Comparison of ENCODE assay signal across 2 cellular contexts in the genomic region with DNA sequence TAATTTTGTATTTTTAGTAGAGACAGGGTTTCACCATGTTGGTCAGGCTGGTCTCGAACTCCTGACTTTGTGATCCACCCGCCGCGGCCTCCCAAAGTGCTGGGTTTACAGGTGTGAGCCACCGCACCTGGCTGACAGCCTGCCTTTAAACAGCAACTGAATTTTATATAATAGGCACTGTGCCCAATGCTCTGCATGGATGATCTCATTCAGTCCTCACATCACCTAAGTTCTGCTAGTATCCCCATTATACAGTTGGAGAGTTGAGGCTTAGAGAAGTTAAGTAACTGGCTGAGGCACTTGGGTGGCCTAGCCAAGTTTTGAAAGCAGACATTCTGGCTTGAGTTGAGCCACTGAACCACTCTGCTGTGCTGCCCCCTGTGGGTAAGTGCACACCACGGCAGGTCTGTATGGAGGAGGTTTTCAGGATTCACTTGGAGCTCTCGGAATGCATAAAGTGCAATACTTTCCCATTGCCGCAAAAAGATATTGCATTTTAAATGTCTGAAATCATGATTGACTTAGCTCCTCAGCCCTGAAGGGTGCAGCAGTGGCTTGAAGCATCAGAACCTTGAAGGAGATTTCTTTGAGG.
A peak's percentile ranks its signal among the peaks of the same experiment; 100 is the strongest.
TF ChIP-seq lines count a peak whose summit lies in the region.

No MANE protein-coding gene starts in this region.

TF ChIP-seq in Ishikawa, 13 proteins besides CTCF, POLR2A, EP300 and RAD21:
- TF ChIP-seq, protein P1, sequence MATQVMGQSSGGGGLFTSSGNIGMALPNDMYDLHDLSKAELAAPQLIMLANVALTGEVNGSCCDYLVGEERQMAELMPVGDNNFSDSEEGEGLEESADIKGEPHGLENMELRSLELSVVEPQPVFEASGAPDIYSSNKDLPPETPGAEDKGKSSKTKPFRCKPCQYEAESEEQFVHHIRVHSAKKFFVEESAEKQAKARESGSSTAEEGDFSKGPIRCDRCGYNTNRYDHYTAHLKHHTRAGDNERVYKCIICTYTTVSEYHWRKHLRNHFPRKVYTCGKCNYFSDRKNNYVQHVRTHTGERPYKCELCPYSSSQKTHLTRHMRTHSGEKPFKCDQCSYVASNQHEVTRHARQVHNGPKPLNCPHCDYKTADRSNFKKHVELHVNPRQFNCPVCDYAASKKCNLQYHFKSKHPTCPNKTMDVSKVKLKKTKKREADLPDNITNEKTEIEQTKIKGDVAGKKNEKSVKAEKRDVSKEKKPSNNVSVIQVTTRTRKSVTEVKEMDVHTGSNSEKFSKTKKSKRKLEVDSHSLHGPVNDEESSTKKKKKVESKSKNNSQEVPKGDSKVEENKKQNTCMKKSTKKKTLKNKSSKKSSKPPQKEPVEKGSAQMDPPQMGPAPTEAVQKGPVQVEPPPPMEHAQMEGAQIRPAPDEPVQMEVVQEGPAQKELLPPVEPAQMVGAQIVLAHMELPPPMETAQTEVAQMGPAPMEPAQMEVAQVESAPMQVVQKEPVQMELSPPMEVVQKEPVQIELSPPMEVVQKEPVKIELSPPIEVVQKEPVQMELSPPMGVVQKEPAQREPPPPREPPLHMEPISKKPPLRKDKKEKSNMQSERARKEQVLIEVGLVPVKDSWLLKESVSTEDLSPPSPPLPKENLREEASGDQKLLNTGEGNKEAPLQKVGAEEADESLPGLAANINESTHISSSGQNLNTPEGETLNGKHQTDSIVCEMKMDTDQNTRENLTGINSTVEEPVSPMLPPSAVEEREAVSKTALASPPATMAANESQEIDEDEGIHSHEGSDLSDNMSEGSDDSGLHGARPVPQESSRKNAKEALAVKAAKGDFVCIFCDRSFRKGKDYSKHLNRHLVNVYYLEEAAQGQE (IDR thresholded peaks at IDR 0.05; ENCODE audit: low read depth), result no peak
- TF ChIP-seq TCF12 (IDR thresholded peaks at IDR 0.05; ENCODE audit: low read depth), result no peak
- no peak for TF ChIP-seq EGR1 (IDR thresholded peaks at IDR 0.05)
- TF ChIP-seq, protein P2, sequence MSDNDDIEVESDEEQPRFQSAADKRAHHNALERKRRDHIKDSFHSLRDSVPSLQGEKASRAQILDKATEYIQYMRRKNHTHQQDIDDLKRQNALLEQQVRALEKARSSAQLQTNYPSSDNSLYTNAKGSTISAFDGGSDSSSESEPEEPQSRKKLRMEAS (IDR thresholded peaks at IDR 0.05), result no peak
- no peak for TF ChIP-seq USF1 (IDR thresholded peaks at IDR 0.05)
- TF ChIP-seq CEBPB (IDR thresholded peaks at IDR 0.05), result no peak
- TF ChIP-seq FOXM1 (IDR thresholded peaks at IDR 0.05; ENCODE audit: borderline replicate concordance, low read depth), result no peak

TF ChIP-seq in K562, 482 proteins besides CTCF, POLR2A, EP300 and RAD21 (continued from another document and continues in another):
- TF ChIP-seq, protein P3, sequence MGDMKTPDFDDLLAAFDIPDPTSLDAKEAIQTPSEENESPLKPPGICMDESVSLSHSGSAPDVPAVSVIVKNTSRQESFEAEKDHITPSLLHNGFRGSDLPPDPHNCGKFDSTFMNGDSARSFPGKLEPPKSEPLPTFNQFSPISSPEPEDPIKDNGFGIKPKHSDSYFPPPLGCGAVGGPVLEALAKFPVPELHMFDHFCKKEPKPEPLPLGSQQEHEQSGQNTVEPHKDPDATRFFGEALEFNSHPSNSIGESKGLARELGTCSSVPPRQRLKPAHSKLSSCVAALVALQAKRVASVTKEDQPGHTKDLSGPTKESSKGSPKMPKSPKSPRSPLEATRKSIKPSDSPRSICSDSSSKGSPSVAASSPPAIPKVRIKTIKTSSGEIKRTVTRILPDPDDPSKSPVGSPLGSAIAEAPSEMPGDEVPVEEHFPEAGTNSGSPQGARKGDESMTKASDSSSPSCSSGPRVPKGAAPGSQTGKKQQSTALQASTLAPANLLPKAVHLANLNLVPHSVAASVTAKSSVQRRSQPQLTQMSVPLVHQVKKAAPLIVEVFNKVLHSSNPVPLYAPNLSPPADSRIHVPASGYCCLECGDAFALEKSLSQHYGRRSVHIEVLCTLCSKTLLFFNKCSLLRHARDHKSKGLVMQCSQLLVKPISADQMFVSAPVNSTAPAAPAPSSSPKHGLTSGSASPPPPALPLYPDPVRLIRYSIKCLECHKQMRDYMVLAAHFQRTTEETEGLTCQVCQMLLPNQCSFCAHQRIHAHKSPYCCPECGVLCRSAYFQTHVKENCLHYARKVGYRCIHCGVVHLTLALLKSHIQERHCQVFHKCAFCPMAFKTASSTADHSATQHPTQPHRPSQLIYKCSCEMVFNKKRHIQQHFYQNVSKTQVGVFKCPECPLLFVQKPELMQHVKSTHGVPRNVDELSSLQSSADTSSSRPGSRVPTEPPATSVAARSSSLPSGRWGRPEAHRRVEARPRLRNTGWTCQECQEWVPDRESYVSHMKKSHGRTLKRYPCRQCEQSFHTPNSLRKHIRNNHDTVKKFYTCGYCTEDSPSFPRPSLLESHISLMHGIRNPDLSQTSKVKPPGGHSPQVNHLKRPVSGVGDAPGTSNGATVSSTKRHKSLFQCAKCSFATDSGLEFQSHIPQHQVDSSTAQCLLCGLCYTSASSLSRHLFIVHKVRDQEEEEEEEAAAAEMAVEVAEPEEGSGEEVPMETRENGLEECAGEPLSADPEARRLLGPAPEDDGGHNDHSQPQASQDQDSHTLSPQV (IDR thresholded peaks at IDR 0.05), result no peak
- TF ChIP-seq RBM25 (IDR thresholded peaks at IDR 0.05; ENCODE audit: low read depth, low read length, severe bottlenecking) (no peak), THAP12 (CRISPR knock-in tag; IDR thresholded peaks at IDR 0.05) (no peak), ZNF764 (CRISPR knock-in tag; IDR thresholded peaks at IDR 0.05; ENCODE audit: low read depth) (no peak), ZNF134 (CRISPR knock-in tag; conservative IDR thresholded peaks at IDR 0.05) (no peak), KDM4B (IDR thresholded peaks at IDR 0.05; ENCODE audit: borderline replicate concordance in 2 of 2, low read depth in 1 of 2) (no peak), ZNF324 (CRISPR knock-in tag; IDR thresholded peaks at IDR 0.05) (no peak), ZC3H11A (IDR thresholded peaks at IDR 0.05; ENCODE audit: low read depth, low read length) (no peak), HDAC6 (IDR thresholded peaks at IDR 0.05; ENCODE audit: low read depth, low read length) (no peak), SIX5 (IDR thresholded peaks at IDR 0.05; ENCODE audit: borderline replicate concordance in 1 of 2, insufficient read depth in 1 of 2, low read depth in 1 of 2, low read length in 2 of 2) (no peak), PHF8 (IDR thresholded peaks at IDR 0.05; ENCODE audit: borderline replicate concordance, low read length) (no peak), SMC3 (conservative IDR thresholded peaks at IDR 0.05; ENCODE audit: insufficient read depth, low read depth, low read length) (0 out of 2 replicates have a peak, but pooled peaks have one; percentile 39), KDM1A (IDR thresholded peaks at IDR 0.05) (no peak), JUND (IDR thresholded peaks at IDR 0.05; ENCODE audit: borderline replicate concordance, low read depth, low read length) (0 out of 2 replicates have a peak, but pooled peaks have one; percentile 12), JUND (tag; IDR thresholded peaks at IDR 0.05; ENCODE audit: borderline replicate concordance, low read depth, low read length) (no peak), RB1 (IDR thresholded peaks at IDR 0.05; ENCODE audit: low read depth) (no peak)
- TF ChIP-seq, protein P4, sequence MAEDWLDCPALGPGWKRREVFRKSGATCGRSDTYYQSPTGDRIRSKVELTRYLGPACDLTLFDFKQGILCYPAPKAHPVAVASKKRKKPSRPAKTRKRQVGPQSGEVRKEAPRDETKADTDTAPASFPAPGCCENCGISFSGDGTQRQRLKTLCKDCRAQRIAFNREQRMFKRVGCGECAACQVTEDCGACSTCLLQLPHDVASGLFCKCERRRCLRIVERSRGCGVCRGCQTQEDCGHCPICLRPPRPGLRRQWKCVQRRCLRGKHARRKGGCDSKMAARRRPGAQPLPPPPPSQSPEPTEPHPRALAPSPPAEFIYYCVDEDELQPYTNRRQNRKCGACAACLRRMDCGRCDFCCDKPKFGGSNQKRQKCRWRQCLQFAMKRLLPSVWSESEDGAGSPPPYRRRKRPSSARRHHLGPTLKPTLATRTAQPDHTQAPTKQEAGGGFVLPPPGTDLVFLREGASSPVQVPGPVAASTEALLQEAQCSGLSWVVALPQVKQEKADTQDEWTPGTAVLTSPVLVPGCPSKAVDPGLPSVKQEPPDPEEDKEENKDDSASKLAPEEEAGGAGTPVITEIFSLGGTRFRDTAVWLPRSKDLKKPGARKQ (CRISPR knock-in tag; IDR thresholded peaks at IDR 0.05), result no peak
- TF ChIP-seq, protein P5, sequence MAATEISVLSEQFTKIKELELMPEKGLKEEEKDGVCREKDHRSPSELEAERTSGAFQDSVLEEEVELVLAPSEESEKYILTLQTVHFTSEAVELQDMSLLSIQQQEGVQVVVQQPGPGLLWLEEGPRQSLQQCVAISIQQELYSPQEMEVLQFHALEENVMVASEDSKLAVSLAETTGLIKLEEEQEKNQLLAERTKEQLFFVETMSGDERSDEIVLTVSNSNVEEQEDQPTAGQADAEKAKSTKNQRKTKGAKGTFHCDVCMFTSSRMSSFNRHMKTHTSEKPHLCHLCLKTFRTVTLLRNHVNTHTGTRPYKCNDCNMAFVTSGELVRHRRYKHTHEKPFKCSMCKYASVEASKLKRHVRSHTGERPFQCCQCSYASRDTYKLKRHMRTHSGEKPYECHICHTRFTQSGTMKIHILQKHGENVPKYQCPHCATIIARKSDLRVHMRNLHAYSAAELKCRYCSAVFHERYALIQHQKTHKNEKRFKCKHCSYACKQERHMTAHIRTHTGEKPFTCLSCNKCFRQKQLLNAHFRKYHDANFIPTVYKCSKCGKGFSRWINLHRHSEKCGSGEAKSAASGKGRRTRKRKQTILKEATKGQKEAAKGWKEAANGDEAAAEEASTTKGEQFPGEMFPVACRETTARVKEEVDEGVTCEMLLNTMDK (IDR thresholded peaks at IDR 0.05; ENCODE audit: borderline replicate concordance, insufficient read depth, low read depth, low read length, poor library complexity, severe bottlenecking), result peak; percentile 54
- TF ChIP-seq, protein P6, sequence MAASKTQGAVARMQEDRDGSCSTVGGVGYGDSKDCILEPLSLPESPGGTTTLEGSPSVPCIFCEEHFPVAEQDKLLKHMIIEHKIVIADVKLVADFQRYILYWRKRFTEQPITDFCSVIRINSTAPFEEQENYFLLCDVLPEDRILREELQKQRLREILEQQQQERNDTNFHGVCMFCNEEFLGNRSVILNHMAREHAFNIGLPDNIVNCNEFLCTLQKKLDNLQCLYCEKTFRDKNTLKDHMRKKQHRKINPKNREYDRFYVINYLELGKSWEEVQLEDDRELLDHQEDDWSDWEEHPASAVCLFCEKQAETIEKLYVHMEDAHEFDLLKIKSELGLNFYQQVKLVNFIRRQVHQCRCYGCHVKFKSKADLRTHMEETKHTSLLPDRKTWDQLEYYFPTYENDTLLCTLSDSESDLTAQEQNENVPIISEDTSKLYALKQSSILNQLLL (CRISPR knock-in tag; IDR thresholded peaks at IDR 0.05; ENCODE audit: borderline replicate concordance), result no peak
- TF ChIP-seq, protein P7, sequence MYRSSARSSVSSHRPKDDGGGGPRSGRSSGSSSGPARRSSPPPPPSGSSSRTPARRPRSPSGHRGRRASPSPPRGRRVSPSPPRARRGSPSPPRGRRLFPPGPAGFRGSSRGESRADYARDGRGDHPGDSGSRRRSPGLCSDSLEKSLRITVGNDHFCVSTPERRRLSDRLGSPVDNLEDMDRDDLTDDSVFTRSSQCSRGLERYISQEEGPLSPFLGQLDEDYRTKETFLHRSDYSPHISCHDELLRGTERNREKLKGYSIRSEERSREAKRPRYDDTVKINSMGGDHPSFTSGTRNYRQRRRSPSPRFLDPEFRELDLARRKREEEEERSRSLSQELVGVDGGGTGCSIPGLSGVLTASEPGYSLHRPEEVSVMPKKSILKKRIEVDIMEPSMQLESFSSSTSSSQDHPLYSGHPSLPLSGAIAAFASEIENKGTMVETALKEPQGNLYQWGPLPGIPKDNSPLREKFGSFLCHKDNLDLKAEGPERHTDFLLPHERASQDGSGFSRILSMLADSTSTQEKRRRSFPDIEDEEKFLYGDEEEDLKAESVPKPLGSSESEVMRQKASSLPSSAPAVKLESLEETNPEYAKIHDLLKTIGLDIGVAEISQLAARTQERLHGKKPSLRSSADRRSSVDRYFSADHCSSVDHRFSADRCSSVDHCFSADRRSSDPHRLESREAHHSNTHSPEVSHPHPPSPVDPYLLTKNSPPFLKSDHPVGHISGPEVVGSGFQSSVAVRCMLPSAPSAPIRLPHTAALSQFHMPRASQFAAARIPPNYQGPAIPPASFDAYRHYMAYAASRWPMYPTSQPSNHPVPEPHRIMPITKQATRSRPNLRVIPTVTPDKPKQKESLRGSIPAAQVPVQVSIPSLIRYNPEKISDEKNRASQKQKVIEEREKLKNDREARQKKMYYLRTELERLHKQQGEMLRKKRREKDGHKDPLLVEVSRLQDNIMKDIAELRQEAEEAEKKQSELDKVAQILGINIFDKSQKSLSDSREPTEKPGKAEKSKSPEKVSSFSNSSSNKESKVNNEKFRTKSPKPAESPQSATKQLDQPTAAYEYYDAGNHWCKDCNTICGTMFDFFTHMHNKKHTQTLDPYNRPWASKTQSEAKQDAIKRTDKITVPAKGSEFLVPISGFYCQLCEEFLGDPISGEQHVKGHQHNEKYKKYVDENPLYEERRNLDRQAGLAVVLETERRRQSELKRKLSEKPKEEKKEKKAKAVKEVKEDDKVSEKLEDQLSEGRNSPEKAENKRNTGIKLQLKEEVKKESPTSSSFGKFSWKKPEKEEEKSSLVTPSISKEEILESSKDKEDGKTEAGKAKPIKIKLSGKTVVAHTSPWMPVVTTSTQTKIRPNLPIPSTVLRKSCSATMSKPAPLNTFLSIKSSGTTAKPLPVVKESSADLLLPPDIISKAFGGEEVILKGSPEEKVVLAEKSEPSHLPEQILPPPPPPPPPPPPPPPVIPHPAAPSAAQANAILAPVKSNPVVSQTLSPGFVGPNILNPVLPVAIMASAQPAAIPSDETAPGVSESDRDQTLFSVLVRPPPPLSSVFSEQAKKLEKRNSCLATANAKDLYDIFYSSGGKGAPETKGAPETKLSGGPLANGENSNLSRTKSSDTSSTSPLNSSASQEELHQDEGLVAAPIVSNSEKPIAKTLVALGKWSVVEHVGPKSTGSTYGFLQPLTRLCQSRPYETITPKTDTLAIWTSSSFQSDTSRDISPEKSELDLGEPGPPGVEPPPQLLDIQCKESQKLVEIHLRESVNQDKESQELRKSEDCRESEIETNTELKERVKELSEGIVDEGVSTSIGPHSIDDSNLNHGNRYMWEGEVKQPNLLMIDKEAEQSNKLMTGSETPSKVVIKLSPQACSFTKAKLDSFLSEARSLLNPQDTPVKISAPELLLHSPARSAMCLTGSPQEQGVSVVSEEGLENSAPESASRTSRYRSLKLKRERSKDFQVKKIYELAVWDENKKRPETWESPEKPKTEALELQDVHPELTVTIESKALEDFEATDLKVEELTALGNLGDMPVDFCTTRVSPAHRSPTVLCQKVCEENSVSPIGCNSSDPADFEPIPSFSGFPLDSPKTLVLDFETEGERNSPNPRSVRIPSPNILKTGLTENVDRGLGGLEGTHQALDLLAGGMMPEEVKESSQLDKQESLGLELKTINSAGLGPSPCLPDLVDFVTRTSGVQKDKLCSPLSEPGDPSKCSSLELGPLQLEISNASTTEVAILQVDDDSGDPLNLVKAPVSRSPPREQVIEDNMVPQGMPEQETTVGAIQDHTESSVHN (IDR thresholded peaks at IDR 0.05; ENCODE audit: borderline replicate concordance in 1 of 2, low read depth in 1 of 2), result no peak
